In genomic region chr13:27639186-27639585, GRCh38 we compare ENCODE assay signal across 14 cellular contexts.
"Had no signal": no experiment of that assay in that cellular context is flagged by ENCODE, and none has a peak within 500 bp of the region (broad histone marks: within the 10 kb centered on the region; RNA-seq: fewer than 3 reads in every experiment).

No MANE protein-coding gene starts in this region.

- H3K9me3 ChIP-seq: gastrocnemius medialis, mucosa of descending colon, prostate gland, tibial artery had no signal

- DNase-seq: activated CD4-positive, alpha-beta T cell treated with anti-CD3 and anti-CD28 coated beads for 48 hours; activated naive CD4-positive, alpha-beta T cell treated with anti-CD3 and anti-CD28 coated beads, Interleukin-2, amount 50 U/mL, for 16 hours; gastrocnemius medialis; mucosa of descending colon; natural killer cell; occipital lobe; stimulated activated CD4-positive, alpha-beta T cell treated with anti-CD3 and anti-CD28 coated beads, Interleukin-2, amount 100 ng/mL, for 48 hours; stimulated activated naive CD8-positive, alpha-beta T cell treated with anti-CD3 and anti-CD28 coated beads, Interleukin-15, Interleukin-2, amounts not matched to agents 100 U/mL and 50 U/mL, for 24 hours; T-helper 1 cell; tibial artery had no signal

- H3K4me1 ChIP-seq: prostate gland had no signal

- H3K27ac ChIP-seq: RWPE1, WERI-Rb-1 had no signal

- H3K36me3 ChIP-seq: gastrocnemius medialis, prostate gland, tibial artery had no signal

- H3K27me3 ChIP-seq: gastrocnemius medialis, tibial artery had no signal

- ATAC-seq: gastrocnemius medialis; mucosa of descending colon; natural killer cell; stimulated activated naive CD8-positive, alpha-beta T cell treated with anti-CD3 and anti-CD28 coated beads, Interleukin-15, Interleukin-2, amounts not matched to agents 100 U/mL and 50 U/mL, for 24 hours had no signal

- H3K4me3 ChIP-seq: gastrocnemius medialis, lung, mucosa of descending colon, prostate gland, tibial artery had no signal
